27 cellular contexts compared by ENCODE assay signal in the genomic region with DNA sequence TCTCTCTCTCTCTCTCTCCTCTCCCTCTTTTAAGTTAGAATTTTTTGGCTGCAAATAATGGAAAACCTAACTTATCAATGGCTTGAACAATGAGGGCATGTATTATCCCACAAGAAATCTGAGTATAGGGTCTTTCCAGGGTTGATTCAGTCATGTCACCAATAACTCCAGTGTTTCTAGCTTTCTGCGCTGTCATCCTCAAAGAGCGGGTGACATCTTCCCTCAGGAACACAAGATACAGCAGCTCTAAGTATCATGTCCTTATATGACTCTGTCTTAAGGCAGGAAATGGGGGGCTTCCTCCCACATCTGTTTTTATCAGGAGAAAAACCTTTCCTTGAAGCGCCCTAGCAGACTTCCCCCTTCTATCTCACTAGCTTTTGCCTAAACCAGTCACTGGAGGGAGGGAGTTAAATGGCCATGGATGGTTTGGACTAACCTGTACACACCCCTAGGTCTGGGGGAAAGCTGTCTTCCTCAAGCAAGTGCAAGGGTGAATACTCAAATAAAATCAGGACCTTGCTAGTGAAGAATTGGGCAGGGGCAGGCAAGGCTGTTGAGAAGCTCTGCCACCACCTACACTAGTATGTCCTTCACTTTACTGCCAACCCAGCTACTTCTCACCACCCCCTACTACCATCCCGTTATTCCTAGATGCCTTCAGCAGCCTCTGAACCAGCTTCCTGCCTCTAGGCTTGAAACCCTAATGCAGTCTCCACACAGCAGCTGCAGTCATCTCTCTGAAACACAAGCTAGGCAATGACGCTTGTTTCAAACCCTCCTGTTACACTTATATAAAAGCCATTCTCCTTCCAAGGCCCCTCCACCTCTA. TPM values are rescaled to one million over a fixed set of nuclear protein-coding genes. Genes with fewer than 3 reads are reported as not detected.
"Had no signal": no experiment of that assay in that cellular context is flagged by ENCODE, and none has a peak within 500 bp of the region (broad histone marks: within the 10 kb centered on the region; RNA-seq: fewer than 3 reads in every experiment).

No MANE protein-coding gene starts in this region.

- H3K27ac ChIP-seq: breast epithelium, prostate gland, right atrium auricular region, stomach, testis, upper lobe of left lung had no signal

- H3K27ac Mint-ChIP-seq: activated CD8-positive, alpha-beta memory T cell treated with anti-CD3 and anti-CD28 coated beads, Interleukin-2, amount 10 ng/mL, durations not matched to agents 7 days and 5 days; activated T-helper 17 cell treated with anti-CD3 and anti-CD28 coated beads, Interleukin-2, amount 50 U/mL, for 72 hours; memory B cell; naive B cell had no signal

- H3K27me3 ChIP-seq: breast epithelium, right atrium auricular region, testis, upper lobe of left lung had no signal

- H3K4me3 Mint-ChIP-seq: activated CD8-positive, alpha-beta memory T cell treated with anti-CD3 and anti-CD28 coated beads, Interleukin-2, amount 10 ng/mL, durations not matched to agents 7 days and 5 days; activated T-helper 17 cell treated with anti-CD3 and anti-CD28 coated beads, Interleukin-2, amount 50 U/mL, for 72 hours; memory B cell; neural crest cell had no signal

- H3K9me3 ChIP-seq: breast epithelium, prostate gland, right atrium auricular region, stomach, testis, upper lobe of left lung had no signal

- H3K4me3 ChIP-seq: breast epithelium, prostate gland, right atrium auricular region, stomach, testis, upper lobe of left lung had no signal

- H3K4me1 Mint-ChIP-seq: activated CD8-positive, alpha-beta memory T cell treated with anti-CD3 and anti-CD28 coated beads, Interleukin-2, amount 10 ng/mL, durations not matched to agents 7 days and 5 days; naive B cell; neural crest cell had no signal

- H3K9me3 Mint-ChIP-seq: activated T-helper 17 cell treated with anti-CD3 and anti-CD28 coated beads, Interleukin-2, amount 50 U/mL, for 72 hours; memory B cell; neural crest cell had no signal

- H3K36me3 ChIP-seq: breast epithelium, prostate gland, right atrium auricular region, stomach, upper lobe of left lung had no signal

- H3K4me1 ChIP-seq: breast epithelium, prostate gland, right atrium auricular region, stomach, testis, upper lobe of left lung had no signal

- ATAC-seq: activated CD8-positive, alpha-beta memory T cell treated with anti-CD3 and anti-CD28 coated beads, Interleukin-2, amount 10 ng/mL, durations not matched to agents 7 days and 5 days; left ventricle myocardium superior had no signal

- DNase-seq: activated CD4-positive, alpha-beta T cell treated with anti-CD3 and anti-CD28 coated beads, Interleukin-2, amount 50 U/mL, for 48 hours; activated CD8-positive, alpha-beta memory T cell treated with anti-CD3 and anti-CD28 coated beads, Interleukin-2, amount 10 ng/mL, durations not matched to agents 7 days and 5 days; activated naive CD4-positive, alpha-beta T cell treated with Interleukin-2 at 50 U/mL for 16 hours; activated T-cell treated with anti-CD3 and anti-CD28 coated beads, Interleukin-2, amount 50 U/mL, for 1 hour; cerebellar nuclear complex; cortex of kidney; erythroblast; left ventricle myocardium superior; naive B cell; small intestine; stimulated activated CD4-positive, alpha-beta T cell treated with anti-CD3 and anti-CD28 coated beads, Interleukin-15, amount 100 ng/mL, for 24 hours; stimulated activated CD4-positive, alpha-beta T cell treated with anti-CD3 and anti-CD28 coated beads, Interleukin-2, amount 100 ng/mL, for 48 hours; stomach; testis; upper lobe of left lung had no signal

- H3K27me3 Mint-ChIP-seq: memory B cell had no signal

- H3K36me3 Mint-ChIP-seq: activated CD8-positive, alpha-beta memory T cell treated with anti-CD3 and anti-CD28 coated beads, Interleukin-2, amount 10 ng/mL, durations not matched to agents 7 days and 5 days; naive B cell had no signal

RNA-seq across cellular contexts. Expression of a gene that starts 8.2 kb away (rescaled TPM):
- total RNA-seq: activated CD8-positive, alpha-beta memory T cell treated with anti-CD3 and anti-CD28 coated beads, Interleukin-2, amount 10 ng/mL, durations not matched to agents 7 days and 5 days; activated T-helper 17 cell treated with anti-CD3 and anti-CD28 coated beads, Interleukin-2, amount 50 U/mL, for 72 hours; astrocyte; frontal cortex; kidney epithelial cell; left ventricle myocardium superior; mononuclear cell; neural crest cell; omental fat pad; prostate gland; right atrium auricular region; stomach had no signal
- polyA plus RNA-seq: adipose tissue, stomach had no signal
